9 cellular contexts compared by ENCODE assay signal in genomic region chr1:168504064-168504837, GRCh38. TPM values are rescaled to one million over a fixed set of nuclear protein-coding genes. Genes with fewer than 3 reads are reported as not detected.
DNase-seq lines count a peak whose midpoint lies in the region; ATAC-seq, FAIRE-seq and TF ChIP-seq lines count a peak whose summit lies in the region.
"Had no signal": no experiment of that assay in that cellular context is flagged by ENCODE, and none has a peak within 500 bp of the region (broad histone marks: within the 10 kb centered on the region; RNA-seq: fewer than 3 reads in every experiment).

No MANE protein-coding gene starts in this region.

- ATAC-seq in GM18511 (IDR thresholded peaks at IDR 0.05; ENCODE audit: unreplicated experiment) = peak; percentile 84

- in situ Hi-C loops in ACHN (cut with HindIII; ENCODE audit: low pct_ligation_motif_present, low pct_unique_long_range_greater_than_20kb, low sequenced_read_pairs) = no loop called here

- TF ChIP-seq CTCF in HFFc6 (IDR thresholded peaks at IDR 0.05) (no peak), right atrium auricular region (IDR thresholded peaks at IDR 0.05) (no peak), endodermal cell (conservative IDR thresholded peaks at IDR 0.05) (no peak)

- H3K9ac ChIP-seq in endodermal cell (ENCODE audit: extremely low read depth, low read length, poor library complexity, severe bottlenecking) = no peak overlapping the region

- H3K9me3 Mint-ChIP-seq in HFFc6 (no peaks in the 10 kb centered on the region), endodermal cell (no peaks in the 10 kb centered on the region)

- H3K36me3 ChIP-seq in right atrium auricular region = no peaks in the 10 kb centered on the region
- no peaks in the 10 kb centered on the region for H3K36me3 ChIP-seq in endodermal cell (ENCODE audit: control insufficient read depth, insufficient read depth, low read length)

- DNase-seq in HFFc6 (peak; percentile 64), NOMO-1 treated with DMSO at 0.1 percent for 48 hours (lab: John Stamatoyannopoulos, UW; ENCODE audit: unreplicated experiment) (peak; percentile 99), right atrium auricular region (ENCODE audit: low spot score) (peak; percentile 86), endodermal cell (no peak), NK-92 (lab: John Stamatoyannopoulos, UW; ENCODE audit: unreplicated experiment) (no peak), HTR-8/SVneo (ENCODE audit: insufficient read length, low spot score) (no peak), ACHN (no peak)

- H3K4me1 Mint-ChIP-seq in HFFc6 (ENCODE audit: low read depth) (peaks cover 71% of the 10 kb centered on the region), endodermal cell (no peaks in the 10 kb centered on the region)

- H3K9me3 ChIP-seq in right atrium auricular region = no peaks in the 10 kb centered on the region
- H3K9me3 ChIP-seq in endodermal cell (ENCODE audit: control insufficient read depth, low read length) = no peaks in the 10 kb centered on the region

- H3K4me1 ChIP-seq in right atrium auricular region (no peaks in the 10 kb centered on the region), endodermal cell (ENCODE audit: control insufficient read depth, insufficient read depth, low read length) (no peaks in the 10 kb centered on the region)

- H3K4me3 Mint-ChIP-seq in HFFc6 (no peak overlapping the region), endodermal cell (no peak overlapping the region)

- FAIRE-seq in HTR-8/SVneo (lab: Jason Lieb, UNC) = no peak

- H3K27me3 Mint-ChIP-seq in HFFc6 (ENCODE audit: insufficient read depth) = peaks cover 3% of the 10 kb centered on the region; the same call in 1 of the 2 replicates
- H3K27me3 Mint-ChIP-seq in endodermal cell (ENCODE audit: insufficient read depth) = no peaks in the 10 kb centered on the region

- H3K27ac Mint-ChIP-seq in HFFc6 (peak overlapping the region; percentile 43; the same call in 1 of the 2 replicates), endodermal cell (no peak overlapping the region)

- no peak overlapping the region for H3K27ac ChIP-seq in right atrium auricular region
- no peak overlapping the region for H3K27ac ChIP-seq in endodermal cell (ENCODE audit: low read depth, low read length)
- H3K27ac ChIP-seq: dorsolateral prefrontal cortex had no signal

- H3K36me3 Mint-ChIP-seq in HFFc6 (ENCODE audit: low read depth) (no peaks in the 10 kb centered on the region), endodermal cell (ENCODE audit: low read depth) (no peaks in the 10 kb centered on the region)

- WGBS in endodermal cell (ENCODE audit: insufficient coverage in 1 of 2, insufficient read length in 1 of 2), 2 experiments = 91 to 100% methylated on average over 1 to 4 of the region's 4 CpGs

- no peak overlapping the region for H3K4me3 ChIP-seq in right atrium auricular region
- no peak overlapping the region for H3K4me3 ChIP-seq in endodermal cell (ENCODE audit: low read length)
- H3K4me3 ChIP-seq: dorsolateral prefrontal cortex had no signal

- no peaks in the 10 kb centered on the region for H3K27me3 ChIP-seq in right atrium auricular region
- peaks cover 10% of the 10 kb centered on the region for H3K27me3 ChIP-seq in endodermal cell (ENCODE audit: control insufficient read depth, insufficient read depth, low read length, poor library complexity, severe bottlenecking)
- H3K27me3 ChIP-seq: dorsolateral prefrontal cortex had no signal

RNA-seq across cellular contexts. Expression of gene XCL2, which starts 39.5 kb away (rescaled TPM):
- not detected for total RNA-seq in HFFc6 (2021; fragmentation: NEBNext Ultra II Directional; extraction: Animal tissue kit (Norgen Biotek cat#: 25700))
- total RNA-seq in right atrium auricular region (not detected), endodermal cell (not detected)
- polyA plus RNA-seq in endodermal cell (2013, experiment 1 of 2) = 1.4 TPM
- not detected for polyA plus RNA-seq in endodermal cell (2013, experiment 2 of 2)

Comparison
In these comparisons a context has a peak if more than half of its experiments do, and no peak if none do; other contexts are left out.
1. DNase-seq: peak in HFFc6 (single experiment), NOMO-1 treated with DMSO at 0.1 percent for 48 hours (single experiment) and right atrium auricular region (single experiment); none in endodermal cell (single experiment), NK-92 (single experiment), HTR-8/SVneo (single experiment) and ACHN (single experiment).